ENCODE assay signal across 8 cellular contexts in the genomic region with DNA sequence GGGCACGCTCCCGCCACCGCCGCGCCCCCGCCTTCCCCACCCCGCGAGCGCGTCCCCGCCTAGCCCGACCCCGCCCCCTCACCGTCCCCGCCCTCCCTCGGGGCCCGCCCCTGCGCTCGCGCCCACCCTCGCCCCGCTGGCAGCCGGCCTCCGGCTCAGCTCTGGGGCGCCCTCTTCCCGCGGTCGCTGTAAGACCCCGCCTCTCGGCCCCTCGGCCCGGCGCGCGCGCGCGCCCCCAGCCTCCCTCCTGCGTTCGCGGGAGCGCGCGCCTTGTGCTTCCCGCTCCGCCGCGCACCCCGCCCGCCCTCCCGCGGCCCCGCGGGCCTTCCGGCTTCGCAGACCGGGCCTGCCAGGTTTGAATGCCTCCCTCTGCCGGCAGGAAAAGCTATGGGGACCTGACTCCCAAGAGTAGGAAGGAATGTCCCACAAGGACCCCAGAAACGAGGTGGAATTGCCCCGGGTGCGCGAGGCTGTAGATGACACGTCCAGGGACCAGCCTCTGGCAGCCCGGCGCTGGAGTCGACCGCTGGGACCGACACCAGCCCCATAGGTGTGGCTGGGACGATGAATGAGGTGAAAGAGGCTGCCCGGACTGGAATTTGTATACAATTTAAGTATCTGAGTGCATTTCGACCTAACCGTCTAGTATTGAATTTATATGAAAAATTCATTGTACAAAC. TPM values are rescaled to one million over a fixed set of nuclear protein-coding genes. Genes with fewer than 3 reads are reported as not detected.
DNase-seq lines count a peak whose midpoint lies in the region; ATAC-seq and TF ChIP-seq lines count a peak whose summit lies in the region.

No MANE protein-coding gene starts in this region.

- H3K9me3 ChIP-seq in parathyroid adenoma (ENCODE audit: control insufficient read depth, low read length) (no peaks in the 10 kb centered on the region), tibial nerve (no peaks in the 10 kb centered on the region)

- no peak for TF ChIP-seq POLR2A in tibial nerve (IDR thresholded peaks at IDR 0.05)

- H3K4me3 Mint-ChIP-seq in activated naive CD8-positive, alpha-beta T cell treated with anti-CD3 and anti-CD28 coated beads, Interleukin-2, amount 10 ng/mL, durations not matched to agents 7 days and 5 days, result peak overlapping the region; percentile 92

- no peaks in the 10 kb centered on the region for H3K36me3 ChIP-seq in parathyroid adenoma (ENCODE audit: control insufficient read depth, insufficient read depth, low read length)
- no peaks in the 10 kb centered on the region for H3K36me3 ChIP-seq in tibial nerve

- H3K9ac ChIP-seq in parathyroid adenoma, result no peak overlapping the region

- peaks cover 1% of the 10 kb centered on the region for H3K27me3 Mint-ChIP-seq in activated naive CD8-positive, alpha-beta T cell treated with anti-CD3 and anti-CD28 coated beads, Interleukin-2, amount 10 ng/mL, durations not matched to agents 7 days and 5 days

- 1 to 2% methylated on average over 13 to 16 of the region's 72 CpGs for WGBS in tibial nerve, 2 donors

- H3K4me3 ChIP-seq in parathyroid adenoma (ENCODE audit: low read depth, low read length) (peak overlapping the region; percentile 58), tibial nerve (peak overlapping the region; percentile 62 to 100 (median 97))

- DNase-seq in NCI-H1105 (lab: John Stamatoyannopoulos, UW) (peak; percentile 88), SKM-1 treated with dmso at 0.1 percent for 144 hours (lab: John Stamatoyannopoulos, UW; ENCODE audit: unreplicated experiment) (peak; percentile 69), Right ventricle myocardium superior (peak; percentile 97), tibial nerve (ENCODE audit: low spot score in 2 of 2) (peak; percentile 85 to 87)
- DNase-seq in activated naive CD8-positive, alpha-beta T cell treated with anti-CD3 and anti-CD28 coated beads, Interleukin-2, amount 10 ng/mL, durations not matched to agents 7 days and 5 days, result peak; percentile 93

- H3K27ac ChIP-seq in parathyroid adenoma (peak overlapping the region; percentile 90), tibial nerve (peak overlapping the region; percentile 96 to 100 (median 98))

- TF ChIP-seq CTCF in GM12873 (IDR thresholded peaks at IDR 0.05; ENCODE audit: insufficient read depth, low read depth, low read length, missing control alignments) (peak; percentile 45), parathyroid adenoma (IDR thresholded peaks at IDR 0.05) (peak; percentile 40), tibial nerve (IDR thresholded peaks at IDR 0.05) (peak; percentile 54 to 75 (median 71))

- intact Hi-C loops in Right ventricle myocardium superior (cut with DNase I), result no loop called here

- H3K27me3 ChIP-seq in parathyroid adenoma (ENCODE audit: control insufficient read depth, insufficient read depth, low read length) (no peaks in the 10 kb centered on the region), tibial nerve (no peaks in the 10 kb centered on the region)

- ATAC-seq in HG02678 (IDR thresholded peaks at IDR 0.05; ENCODE audit: unreplicated experiment), result peak; percentile 77
- ATAC-seq in activated naive CD8-positive, alpha-beta T cell treated with anti-CD3 and anti-CD28 coated beads, Interleukin-2, amount 10 ng/mL, durations not matched to agents 7 days and 5 days (ENCODE audit: low read depth), result peak; percentile 84
- ATAC-seq in Right ventricle myocardium superior (ENCODE audit: poor library complexity), result peak; percentile 95

- H3K9me3 Mint-ChIP-seq in activated naive CD8-positive, alpha-beta T cell treated with anti-CD3 and anti-CD28 coated beads, Interleukin-2, amount 10 ng/mL, durations not matched to agents 7 days and 5 days, result no peaks in the 10 kb centered on the region

- H3K4me1 ChIP-seq in parathyroid adenoma (no peaks in the 10 kb centered on the region), tibial nerve (peaks cover 0 to 30% (median 7%) of the 10 kb centered on the region in 4 donors)

- TF ChIP-seq EP300 in tibial nerve (IDR thresholded peaks at IDR 0.05), result no peak

- POLR2A ChIA-PET in activated naive CD8-positive, alpha-beta T cell treated with anti-CD3 and anti-CD28 coated beads, Interleukin-2, amount 10 ng/mL, durations not matched to agents 7 days and 5 days (lab: Charles Lee), result interaction anchor here (0.7 to 2.8 kb wide), 23 partner anchors 10 to 437 kb away, joined by 3 to 25 read pairs (median 4); a partner anchor contains a TSS

- peak overlapping the region; percentile 83 for H3K4me2 ChIP-seq in parathyroid adenoma (ENCODE audit: low read length)

- H3K79me2 ChIP-seq in parathyroid adenoma, result no peaks in the 10 kb centered on the region

- H3K36me3 Mint-ChIP-seq in activated naive CD8-positive, alpha-beta T cell treated with anti-CD3 and anti-CD28 coated beads, Interleukin-2, amount 10 ng/mL, durations not matched to agents 7 days and 5 days, result peaks cover 2% of the 10 kb centered on the region

- peak overlapping the region; percentile 83 for H3K27ac Mint-ChIP-seq in activated naive CD8-positive, alpha-beta T cell treated with anti-CD3 and anti-CD28 coated beads, Interleukin-2, amount 10 ng/mL, durations not matched to agents 7 days and 5 days

- H2AFZ ChIP-seq in parathyroid adenoma, result peak overlapping the region; percentile 92

- H3K4me1 Mint-ChIP-seq in activated naive CD8-positive, alpha-beta T cell treated with anti-CD3 and anti-CD28 coated beads, Interleukin-2, amount 10 ng/mL, durations not matched to agents 7 days and 5 days, result peaks cover 25% of the 10 kb centered on the region

RNA-seq across cellular contexts. Expression of a gene that starts 0.4 kb away (rescaled TPM):
- 100 to 1,000 TPM; 144 to 155 TPM for total RNA-seq in activated naive CD8-positive, alpha-beta T cell treated with anti-CD3 and anti-CD28 coated beads, Interleukin-2, amount 10 ng/mL, durations not matched to agents 7 days and 5 days
- total RNA-seq in Right ventricle myocardium superior (13.7 TPM), tibial nerve (10 to 100 TPM; 25.9 to 46.5 (median 31.8) TPM)

RNA-seq across cellular contexts. Expression of a gene that starts 46.1 kb away (rescaled TPM):
- total RNA-seq in activated naive CD8-positive, alpha-beta T cell treated with anti-CD3 and anti-CD28 coated beads, Interleukin-2, amount 10 ng/mL, durations not matched to agents 7 days and 5 days, result 10 to 100 TPM; 20.1 to 21.6 TPM
- total RNA-seq in Right ventricle myocardium superior (292 TPM), tibial nerve (10 to 100 TPM; 34.1 to 48.9 (median 37.7) TPM)

Comparison
In these comparisons a context has a peak if more than half of its experiments do, and no peak if none do; other contexts are left out.
1. Peak in every context shown above with its lines: DNase-seq, ATAC-seq, H3K4me3 ChIP-seq and H3K27ac ChIP-seq.